ENCODE assay signal across 8 cellular contexts in genomic region chr7:112204776-112205347, GRCh38. TPM values are rescaled to one million over a fixed set of nuclear protein-coding genes. Genes with fewer than 3 reads are reported as not detected.
A peak's percentile ranks its signal among the peaks of the same experiment; 100 is the strongest.
DNase-seq lines count a peak whose midpoint lies in the region; ATAC-seq and TF ChIP-seq lines count a peak whose summit lies in the region.

No MANE protein-coding gene starts in this region.

- intact Hi-C loops in HCT116 (cut with micrococcal nuclease) = loop anchor here (2.0 to 10.0 kb wide), 2 partner anchors 210 to 246 kb away; partner anchors contain the start of gene IFRD1

- H3K4me1 Mint-ChIP-seq in endothelial cell (ENCODE audit: unreplicated experiment) = peaks cover 50% of the 10 kb centered on the region
- peaks cover 19 to 41% (median 35%) of the 10 kb centered on the region in 4 donors for H3K4me1 Mint-ChIP-seq in naive thymus-derived CD8-positive, alpha-beta T cell

- RAD21 ChIA-PET in HCT116 (lab: Charles Lee; ENCODE audit: low non-redundant PET in 1 of 2, low total read pairs in 2 of 2, uncharacterized antibody in 2 of 2, unreplicated experiment in 2 of 2) = no interaction called here

- peaks cover 18% of the 10 kb centered on the region for H3K79me2 ChIP-seq in HCT116 (ENCODE audit: insufficient read depth, low read length)

- H3K9me2 ChIP-seq in HCT116 (ENCODE audit: insufficient read depth) = no peaks in the 10 kb centered on the region

- BruUV-seq in HCT116 (replicated peaks; lab: Mats Ljungman, UMichigan) = TSS peak; percentile 41

- TF ChIP-seq CTCF in HCT116 (IDR thresholded peaks at IDR 0.05 in 2 of 3, conservative IDR thresholded peaks at IDR 0.05 in 1 of 3; ENCODE audit: borderline replicate concordance in 1 of 3, insufficient read depth in 1 of 3, low read depth in 2 of 3, low read length in 2 of 3) = no peak
- no peak for TF ChIP-seq CTCF in endothelial cell (IDR thresholded peaks at IDR 0.05; ENCODE audit: unreplicated experiment)

- H3K27ac ChIP-seq in BLaER1 treated with 17β-estradiol and CSF1 and Interleukin-3, amounts not matched to agents 10 nM and 100 nM = peak overlapping the region; percentile 78 to 95 (median 88)
- no peak overlapping the region for H3K27ac ChIP-seq in HCT116 (ENCODE audit: low read depth, low read length)

- H3K27me3 ChIP-seq in BLaER1 treated with 17β-estradiol and CSF1 and Interleukin-3, amounts not matched to agents 10 nM and 100 nM = peaks cover 0 to 7% (median 0%) of the 10 kb centered on the region in 11 experiments; a peak in 4 of 22 replicates
- H3K27me3 ChIP-seq in HCT116 (ENCODE audit: insufficient read depth, low read length) = peaks cover 21% of the 10 kb centered on the region

- peak overlapping the region; percentile 85 to 99 (median 92) for H3K4me3 ChIP-seq in BLaER1 treated with 17β-estradiol and CSF1 and Interleukin-3, amounts not matched to agents 10 nM and 100 nM
- peak overlapping the region; percentile 62 to 73 for H3K4me3 ChIP-seq in HCT116 (replicated peaks in 1 of 2; ENCODE audit: low read depth in 1 of 2, low read length in 2 of 2)

- H4K20me1 ChIP-seq in BLaER1 treated with 17β-estradiol and CSF1 and Interleukin-3, amounts not matched to agents 10 nM and 100 nM = peaks cover 14 to 57% (median 45%) of the 10 kb centered on the region in 11 experiments; a peak in 20 of 22 replicates
- no peaks in the 10 kb centered on the region for H4K20me1 ChIP-seq in HCT116 (ENCODE audit: insufficient read depth)

- H3K9ac ChIP-seq in BLaER1 treated with 17β-estradiol and CSF1 and Interleukin-3, amounts not matched to agents 10 nM and 100 nM = peak overlapping the region; percentile 78 to 96 (median 91)
- peak overlapping the region; percentile 50 for H3K9ac ChIP-seq in HCT116 (ENCODE audit: low read length)

- no peaks in the 10 kb centered on the region for H3K9me3 Mint-ChIP-seq in endothelial cell (ENCODE audit: unreplicated experiment)
- H3K9me3 Mint-ChIP-seq in naive thymus-derived CD8-positive, alpha-beta T cell = no peaks in the 10 kb centered on the region

- H3K4me3 Mint-ChIP-seq in endothelial cell (ENCODE audit: unreplicated experiment) = peak overlapping the region; percentile 100
- peak overlapping the region; percentile 93 to 98 (median 97) for H3K4me3 Mint-ChIP-seq in naive thymus-derived CD8-positive, alpha-beta T cell

- H3K4me1 ChIP-seq in BLaER1 treated with 17β-estradiol and CSF1 and Interleukin-3, amounts not matched to agents 10 nM and 100 nM = peaks cover 20 to 52% (median 30%) of the 10 kb centered on the region in 10 experiments
- peaks cover 2 to 17% of the 10 kb centered on the region in 2 experiments; a peak in 3 of 4 replicates for H3K4me1 ChIP-seq in HCT116 (ENCODE audit: control insufficient read depth in 1 of 2, insufficient read depth in 2 of 2, low read length in 2 of 2)

- peaks cover 12% of the 10 kb centered on the region for H3K27me3 Mint-ChIP-seq in endothelial cell (ENCODE audit: unreplicated experiment)
- H3K27me3 Mint-ChIP-seq in naive thymus-derived CD8-positive, alpha-beta T cell = peaks cover 21 to 48% (median 31%) of the 10 kb centered on the region in 5 donors

- peaks cover 15% of the 10 kb centered on the region for H3K36me3 Mint-ChIP-seq in endothelial cell (ENCODE audit: low read depth, unreplicated experiment)
- no peaks in the 10 kb centered on the region for H3K36me3 Mint-ChIP-seq in naive thymus-derived CD8-positive, alpha-beta T cell

- no peak for TF ChIP-seq RAD21 in HCT116 (IDR thresholded peaks at IDR 0.05; ENCODE audit: low read depth)

- peak overlapping the region; percentile 83 to 97 (median 94) for H3K4me2 ChIP-seq in BLaER1 treated with 17β-estradiol and CSF1 and Interleukin-3, amounts not matched to agents 10 nM and 100 nM
- H3K4me2 ChIP-seq in HCT116 (ENCODE audit: low read length) = peak overlapping the region; percentile 99

- POLR2A ChIA-PET in HCT116 (lab: Charles Lee) = interaction anchor here (1.2 kb wide), 1 partner anchor 246 kb away, joined by 5 read pairs; the partner anchor contains the start of gene IFRD1
- POLR2A ChIA-PET in naive thymus-derived CD8-positive, alpha-beta T cell (lab: Charles Lee) = interaction anchor here (0.6 to 4.0 kb wide), 2 partner anchors 95 to 246 kb away, joined by 3 to 23 read pairs; partner anchors contain the start of gene IFRD1

- DNase-seq in HCT116 (ENCODE audit: low read depth, low spot score) (no peak), SKM-1 treated with dmso at 0.1 percent for 144 hours (lab: John Stamatoyannopoulos, UW; ENCODE audit: unreplicated experiment) (peak; percentile 9), endothelial cell (ENCODE audit: low spot score) (no peak)
- DNase-seq in naive thymus-derived CD8-positive, alpha-beta T cell = peak in 2 of 10 donors; percentile 26 to 31
- DNase-seq in stimulated activated CD4-positive, alpha-beta T cell treated with anti-CD3 and anti-CD28 coated beads, Interleukin-4, amount 100 ng/mL, for 1 hour = no peak

- TF ChIP-seq POLR2A in HCT116 (IDR thresholded peaks at IDR 0.05; ENCODE audit: borderline replicate concordance, extremely low read depth, insufficient read depth, insufficient read length) = no peak

- CTCF ChIA-PET in HCT116 (lab: Charles Lee) = no interaction called here

- H3K27ac Mint-ChIP-seq in endothelial cell (ENCODE audit: unreplicated experiment) = peak overlapping the region; percentile 97
- peak overlapping the region in 6 of 10 donors; percentile 7 to 82 (median 70) for H3K27ac Mint-ChIP-seq in naive thymus-derived CD8-positive, alpha-beta T cell

- H3K9me3 ChIP-seq in BLaER1 treated with 17β-estradiol and CSF1 and Interleukin-3, amounts not matched to agents 10 nM and 100 nM (replicated peaks in 1 of 11) = no peaks in the 10 kb centered on the region
- no peaks in the 10 kb centered on the region for H3K9me3 ChIP-seq in HCT116 (ENCODE audit: control insufficient read depth in 1 of 2, insufficient read depth in 1 of 2, low read depth in 1 of 2, low read length in 2 of 2)

- H2AFZ ChIP-seq in HCT116 (ENCODE audit: low read depth, low read length, poor library complexity, severe bottlenecking) = peak overlapping the region; percentile 85

- ATAC-seq in HCT116 = no peak
- no peak for ATAC-seq in naive thymus-derived CD8-positive, alpha-beta T cell
- ATAC-seq in HG03565 (IDR thresholded peaks at IDR 0.05; ENCODE audit: unreplicated experiment) = no peak
- ATAC-seq in HG03139 (IDR thresholded peaks at IDR 0.05; ENCODE audit: unreplicated experiment) = no peak

- H3K36me3 ChIP-seq in BLaER1 treated with 17β-estradiol and CSF1 and Interleukin-3, amounts not matched to agents 10 nM and 100 nM = peaks cover 0 to 6% (median 0%) of the 10 kb centered on the region in 11 experiments; a peak in 2 of 22 replicates
- H3K36me3 ChIP-seq in HCT116 (ENCODE audit: control insufficient read depth in 1 of 2, insufficient read depth in 2 of 2, low read length in 2 of 2) = no peaks in the 10 kb centered on the region

TF ChIP-seq in HCT116, 20 proteins besides CTCF, POLR2A, EP300 and RAD21:
- TF ChIP-seq ELF1 (IDR thresholded peaks at IDR 0.05; ENCODE audit: borderline replicate concordance, low read depth) (no peak), YY1 (IDR thresholded peaks at IDR 0.05; ENCODE audit: extremely low read depth, insufficient replicate concordance, low read depth, low read length) (no peak), SRF (IDR thresholded peaks at IDR 0.05; ENCODE audit: low read depth) (no peak), CEBPB (IDR thresholded peaks at IDR 0.05; ENCODE audit: low read depth) (no peak), POLR2AphosphoS5 (IDR thresholded peaks at IDR 0.05; ENCODE audit: low read depth, low read length) (no peak), EZH2 (IDR thresholded peaks at IDR 0.05) (peak; percentile 94; the same call in 1 of the 2 replicates), JUND (IDR thresholded peaks at IDR 0.05) (no peak)

RNA-seq across cellular contexts. Expression of gene DOCK4, which starts 1.3 kb away (rescaled TPM):
- total RNA-seq in HCT116 (2021; ENCODE audit: unreplicated experiment) (2.2 TPM), endothelial cell (ENCODE audit: unreplicated experiment) (99.2 TPM)
- polyA plus RNA-seq in HCT116 (2012) = 0.34 and 0.71 TPM in 2 replicates
- total RNA-seq in naive thymus-derived CD8-positive, alpha-beta T cell = 1 to 10 TPM in 1 of 2 experiments, under 1 TPM in 1; 0.88 to 1.3 TPM
- under 1 TPM in 2 of 3 donors, not detected in 1; 0.30 to 0.46 TPM for polyA plus RNA-seq in naive thymus-derived CD8-positive, alpha-beta T cell

RNA-seq across cellular contexts. Expression of gene ZNF277, which starts 1.6 kb away (rescaled TPM):
- total RNA-seq in HCT116 (2021; ENCODE audit: unreplicated experiment) (21.3 TPM), endothelial cell (ENCODE audit: unreplicated experiment) (26.1 TPM)
- polyA plus RNA-seq in HCT116 (2012) = 9.3 and 16.7 TPM in 2 replicates
- 10 to 100 TPM; 36.5 to 40.0 TPM for total RNA-seq in naive thymus-derived CD8-positive, alpha-beta T cell
- polyA plus RNA-seq in naive thymus-derived CD8-positive, alpha-beta T cell = 10 to 100 TPM; 20.3 to 22.8 (median 22.4) TPM

Comparison
In these comparisons a context has a peak if more than half of its experiments do, and no peak if none do; other contexts are left out.
1. RNA of gene DOCK4, which starts 1.3 kb away (total RNA-seq): 99.2 TPM in endothelial cell (single experiment); 2.2 TPM in HCT116 (single experiment) and 0.88 to 1.3 TPM in naive thymus-derived CD8-positive, alpha-beta T cell; every median in the first group is over 10 times any median in the second.